25 cellular contexts compared by ENCODE assay signal in genomic region chr1:204125759-204126351, GRCh38. TPM values are rescaled to one million over a fixed set of nuclear protein-coding genes. Genes with fewer than 3 reads are reported as not detected.
DNase-seq lines count a peak whose midpoint lies in the region; ATAC-seq and TF ChIP-seq lines count a peak whose summit lies in the region.
"Had no signal": no experiment of that assay in that cellular context is flagged by ENCODE, and none has a peak within 500 bp of the region (broad histone marks: within the 10 kb centered on the region; RNA-seq: fewer than 3 reads in every experiment).

No MANE protein-coding gene starts in this region.

- H3K79me2 ChIP-seq in neural progenitor cell (ENCODE audit: low read depth), result no peaks in the 10 kb centered on the region

- TF ChIP-seq CTCF in WTC11 (IDR thresholded peaks at IDR 0.05), result no peak
- TF ChIP-seq CTCF in neural progenitor cell (IDR thresholded peaks at IDR 0.05), result no peak
- TF ChIP-seq CTCF in type B pancreatic cell (conservative IDR thresholded peaks at IDR 0.05), result no peak

- CTCF ChIA-PET in WTC11 (lab: Charles Lee), result interaction anchor here (7.4 kb wide), 1 partner anchor 253 kb away, joined by 183 read pairs; no protein-coding TSS in a partner anchor

- no peak overlapping the region for H3K4me2 ChIP-seq in neural progenitor cell
- H3K4me2 ChIP-seq: BLaER1 had no signal

- H2AFZ ChIP-seq in neural progenitor cell (replicated peaks), result no peak overlapping the region

- peaks cover 6% of the 10 kb centered on the region for H4K20me1 ChIP-seq in neural progenitor cell (ENCODE audit: low read depth)
- H4K20me1 ChIP-seq: BLaER1 had no signal

- no peaks in the 10 kb centered on the region for H3K9me3 ChIP-seq in neural progenitor cell (ENCODE audit: low read depth)
- H3K9me3 ChIP-seq: BLaER1, SJSA1 had no signal

- peak overlapping the region; percentile 50 for H3K27ac ChIP-seq in cingulate gyrus (ENCODE audit: low read depth, low read length)
- H3K27ac ChIP-seq in neural progenitor cell, result no peak overlapping the region
- H3K27ac ChIP-seq: BLaER1, SJSA1 had no signal

- peaks cover 14% of the 10 kb centered on the region for H3K4me1 ChIP-seq in neural progenitor cell

- peaks cover 15% of the 10 kb centered on the region for H3F3A ChIP-seq in neural progenitor cell (ENCODE audit: low read depth)

- H3K4me1 Mint-ChIP-seq in WTC11 (peaks cover 43% of the 10 kb centered on the region), neural progenitor cell (peaks cover 46% of the 10 kb centered on the region), type B pancreatic cell (ENCODE audit: unreplicated experiment) (peaks cover 45% of the 10 kb centered on the region)

- no peak overlapping the region for H3K4me3 Mint-ChIP-seq in WTC11
- H3K4me3 Mint-ChIP-seq in neural progenitor cell, result no peak overlapping the region
- H3K4me3 Mint-ChIP-seq in type B pancreatic cell, result no peak overlapping the region
- H3K4me3 Mint-ChIP-seq: CD4-positive, alpha-beta T cell had no signal

- H3K4me3 ChIP-seq in neural progenitor cell, result no peak overlapping the region
- H3K4me3 ChIP-seq: BLaER1, GM12878, SJSA1 had no signal

- H3K27me3 Mint-ChIP-seq in WTC11 (ENCODE audit: low read depth) (no peaks in the 10 kb centered on the region), neural progenitor cell (ENCODE audit: insufficient read depth, low read depth) (peaks cover 9% of the 10 kb centered on the region), type B pancreatic cell (no peaks in the 10 kb centered on the region)
- H3K27me3 Mint-ChIP-seq: CD4-positive, alpha-beta T cell had no signal

- no peak for DNase-seq in WTC11 (ENCODE audit: low spot score)
- no peak for DNase-seq in neural progenitor cell (ENCODE audit: low spot score)
- DNase-seq in type B pancreatic cell (ENCODE audit: extremely low spot score, unreplicated experiment), result no peak
- no peak for DNase-seq in NCI-H2029 (lab: John Stamatoyannopoulos, UW)
- DNase-seq in LoVo (ENCODE audit: low spot score), result no peak
- DNase-seq: CD4-positive, alpha-beta T cell; COR-L47; DMS 273 treated with DMSO at 0.1 percent for 48 hours; DND-41; H7; KBM-7; NCI-H1092 treated with DMSO at 0.1 percent for 48 hours; NCI-H1436 treated with DMSO at 0.1 percent for 48 hours; NCI-H1930; NCI-H226; NCI-H524; NCI-H774 had no signal

- H3K27me3 ChIP-seq in neural progenitor cell, result no peaks in the 10 kb centered on the region
- H3K27me3 ChIP-seq: BLaER1, SJSA1 had no signal

- H3K9ac ChIP-seq in neural progenitor cell, result no peak overlapping the region
- H3K9ac ChIP-seq: BLaER1 had no signal

- POLR2A ChIA-PET in WTC11 (lab: Charles Lee), result interaction anchor here (2.2 kb wide), 1 partner anchor 254 kb away, joined by 13 read pairs; no protein-coding TSS in a partner anchor

- H3K27ac Mint-ChIP-seq in WTC11 (peak overlapping the region; percentile 61; the same call in 1 of the 2 replicates), neural progenitor cell (peak overlapping the region; percentile 69), type B pancreatic cell (peak overlapping the region; percentile 55)
- H3K27ac Mint-ChIP-seq: CD4-positive, alpha-beta T cell had no signal

- H3K9me3 Mint-ChIP-seq in WTC11 (no peaks in the 10 kb centered on the region), neural progenitor cell (no peaks in the 10 kb centered on the region), type B pancreatic cell (no peaks in the 10 kb centered on the region)
- H3K9me3 Mint-ChIP-seq: CD4-positive, alpha-beta T cell had no signal

- ATAC-seq in WTC11 (no peak), HG03571 (IDR thresholded peaks at IDR 0.05; ENCODE audit: unreplicated experiment) (no peak), HG03457 (IDR thresholded peaks at IDR 0.05; ENCODE audit: unreplicated experiment) (no peak)
- ATAC-seq: GM12878, Panc1 had no signal

- H3K36me3 ChIP-seq in neural progenitor cell, result no peaks in the 10 kb centered on the region
- H3K36me3 ChIP-seq: BLaER1 had no signal

- H3K36me3 Mint-ChIP-seq in WTC11 (peaks cover 40% of the 10 kb centered on the region), neural progenitor cell (peaks cover 21% of the 10 kb centered on the region), type B pancreatic cell (peaks cover 18% of the 10 kb centered on the region)

TF ChIP-seq in WTC11, 78 proteins besides CTCF, POLR2A, EP300 and RAD21:
- TF ChIP-seq ZMAT4 (CRISPR knock-in tag; IDR thresholded peaks at IDR 0.05), result no peak
- TF ChIP-seq ATF6 (CRISPR knock-in tag; IDR thresholded peaks at IDR 0.05), result no peak
- TF ChIP-seq ZNF423 (CRISPR knock-in tag; IDR thresholded peaks at IDR 0.05), result no peak
- TF ChIP-seq JAZF1 (CRISPR knock-in tag; IDR thresholded peaks at IDR 0.05), result no peak
- TF ChIP-seq IRF1 (CRISPR knock-in tag; IDR thresholded peaks at IDR 0.05), result no peak
- no peak for TF ChIP-seq KAT7 (CRISPR knock-in tag; IDR thresholded peaks at IDR 0.05; ENCODE audit: borderline replicate concordance)
- no peak for TF ChIP-seq RELA (CRISPR knock-in tag; IDR thresholded peaks at IDR 0.05; ENCODE audit: borderline replicate concordance)
- no peak for TF ChIP-seq ZNF219 (CRISPR knock-in tag; IDR thresholded peaks at IDR 0.05; ENCODE audit: borderline replicate concordance)
- TF ChIP-seq IRF2 (CRISPR knock-in tag; IDR thresholded peaks at IDR 0.05; ENCODE audit: borderline replicate concordance, low read depth), result no peak
- no peak for TF ChIP-seq NFYB (CRISPR knock-in tag; conservative IDR thresholded peaks at IDR 0.05; ENCODE audit: low read depth)
- TF ChIP-seq FOXP4 (CRISPR knock-in tag; IDR thresholded peaks at IDR 0.05), result no peak

RNA-seq across cellular contexts. Expression of gene ETNK2, which starts 26.0 kb away (rescaled TPM):
- total RNA-seq in WTC11 (2021), result 18.3 to 20.2 TPM (median 19.7 TPM) in 3 replicates
- total RNA-seq in neural progenitor cell (ENCODE audit: low replicate concordance), result 5.3 and 17.6 TPM in 2 replicates
- total RNA-seq in type B pancreatic cell (ENCODE audit: low replicate concordance), result 7.3 and 10.0 TPM in 2 replicates
- total RNA-seq: GM12878 had no signal

RNA-seq across cellular contexts. Expression of gene REN, which starts 40.3 kb away (rescaled TPM):
- total RNA-seq in WTC11 (2021), result not detected in 3 replicates
- not detected in 2 replicates for total RNA-seq in neural progenitor cell (ENCODE audit: low replicate concordance)
- total RNA-seq in type B pancreatic cell (ENCODE audit: low replicate concordance), result 0.69 and 1.2 TPM in 2 replicates
- total RNA-seq: A673; CD4-positive, alpha-beta T cell; GM12878; H7; SJSA1 had no signal

RNA-seq across cellular contexts. Expression of gene SOX13, which starts 52.9 kb away (rescaled TPM):
- total RNA-seq in WTC11 (2021) (139 to 171 TPM (median 148 TPM) in 3 replicates), neural progenitor cell (ENCODE audit: low replicate concordance) (27.8 and 28.6 TPM in 2 replicates), type B pancreatic cell (ENCODE audit: low replicate concordance) (38.5 and 39.4 TPM in 2 replicates)
